Comparison of ENCODE assay signal across 2 cellular contexts in the genomic region with DNA sequence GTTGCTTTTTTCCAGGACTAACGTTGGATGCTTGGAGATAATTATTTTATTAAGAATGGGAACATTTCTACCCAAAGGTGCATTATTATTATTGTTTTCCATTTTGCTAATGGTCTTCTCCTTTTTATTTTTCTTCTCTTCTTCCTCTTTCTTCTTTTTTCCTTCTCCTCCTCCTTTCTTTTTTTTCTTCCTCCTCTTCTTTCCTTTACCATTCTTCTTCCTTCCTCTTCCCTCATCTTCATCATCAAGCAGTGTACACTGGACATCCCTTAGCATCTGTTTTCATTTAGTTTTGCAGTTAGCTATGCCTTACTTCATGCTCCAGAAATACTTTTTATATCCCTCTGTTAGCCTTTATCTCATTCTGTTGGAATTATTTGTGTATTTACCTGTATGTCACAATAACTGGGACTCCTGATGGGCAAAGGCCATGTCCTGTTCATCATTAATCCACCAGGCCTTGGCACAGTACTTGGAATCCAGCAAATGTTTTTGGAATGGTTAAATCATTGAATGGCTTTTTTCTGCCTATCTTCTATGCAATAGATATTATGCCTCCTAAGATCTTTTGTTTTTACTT.
TF ChIP-seq lines count a peak whose summit lies in the region.

No MANE protein-coding gene starts in this region.

TF ChIP-seq in HEK293, 187 proteins besides CTCF, POLR2A, EP300 and RAD21 (continued from another document):
- TF ChIP-seq, protein P1, sequence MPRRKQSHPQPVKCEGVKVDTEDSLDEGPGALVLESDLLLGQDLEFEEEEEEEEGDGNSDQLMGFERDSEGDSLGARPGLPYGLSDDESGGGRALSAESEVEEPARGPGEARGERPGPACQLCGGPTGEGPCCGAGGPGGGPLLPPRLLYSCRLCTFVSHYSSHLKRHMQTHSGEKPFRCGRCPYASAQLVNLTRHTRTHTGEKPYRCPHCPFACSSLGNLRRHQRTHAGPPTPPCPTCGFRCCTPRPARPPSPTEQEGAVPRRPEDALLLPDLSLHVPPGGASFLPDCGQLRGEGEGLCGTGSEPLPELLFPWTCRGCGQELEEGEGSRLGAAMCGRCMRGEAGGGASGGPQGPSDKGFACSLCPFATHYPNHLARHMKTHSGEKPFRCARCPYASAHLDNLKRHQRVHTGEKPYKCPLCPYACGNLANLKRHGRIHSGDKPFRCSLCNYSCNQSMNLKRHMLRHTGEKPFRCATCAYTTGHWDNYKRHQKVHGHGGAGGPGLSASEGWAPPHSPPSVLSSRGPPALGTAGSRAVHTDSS (tag by site-specific recombination; IDR thresholded peaks at IDR 0.05), result peak; percentile 31; the same call in 1 of the 2 replicates
- TF ChIP-seq ZFP37 (tag by site-specific recombination; IDR thresholded peaks at IDR 0.05) (no peak), HOXD13 (CRISPR knock-in tag; IDR thresholded peaks at IDR 0.05; ENCODE audit: borderline replicate concordance) (no peak)

TF ChIP-seq in K562, 482 proteins besides CTCF, POLR2A, EP300 and RAD21 (continued from another document):
- TF ChIP-seq, protein P2, sequence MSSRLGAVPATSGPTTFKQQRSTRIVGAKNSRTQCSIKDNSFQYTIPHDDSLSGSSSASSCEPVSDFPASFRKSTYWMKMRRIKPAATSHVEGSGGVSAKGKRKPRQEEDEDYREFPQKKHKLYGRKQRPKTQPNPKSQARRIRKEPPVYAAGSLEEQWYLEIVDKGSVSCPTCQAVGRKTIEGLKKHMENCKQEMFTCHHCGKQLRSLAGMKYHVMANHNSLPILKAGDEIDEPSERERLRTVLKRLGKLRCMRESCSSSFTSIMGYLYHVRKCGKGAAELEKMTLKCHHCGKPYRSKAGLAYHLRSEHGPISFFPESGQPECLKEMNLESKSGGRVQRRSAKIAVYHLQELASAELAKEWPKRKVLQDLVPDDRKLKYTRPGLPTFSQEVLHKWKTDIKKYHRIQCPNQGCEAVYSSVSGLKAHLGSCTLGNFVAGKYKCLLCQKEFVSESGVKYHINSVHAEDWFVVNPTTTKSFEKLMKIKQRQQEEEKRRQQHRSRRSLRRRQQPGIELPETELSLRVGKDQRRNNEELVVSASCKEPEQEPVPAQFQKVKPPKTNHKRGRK (tag; IDR thresholded peaks at IDR 0.05), result peak; percentile 58
- TF ChIP-seq HINFP (tag; conservative IDR thresholded peaks at IDR 0.05; ENCODE audit: low read depth), result no peak
- TF ChIP-seq, protein P3, sequence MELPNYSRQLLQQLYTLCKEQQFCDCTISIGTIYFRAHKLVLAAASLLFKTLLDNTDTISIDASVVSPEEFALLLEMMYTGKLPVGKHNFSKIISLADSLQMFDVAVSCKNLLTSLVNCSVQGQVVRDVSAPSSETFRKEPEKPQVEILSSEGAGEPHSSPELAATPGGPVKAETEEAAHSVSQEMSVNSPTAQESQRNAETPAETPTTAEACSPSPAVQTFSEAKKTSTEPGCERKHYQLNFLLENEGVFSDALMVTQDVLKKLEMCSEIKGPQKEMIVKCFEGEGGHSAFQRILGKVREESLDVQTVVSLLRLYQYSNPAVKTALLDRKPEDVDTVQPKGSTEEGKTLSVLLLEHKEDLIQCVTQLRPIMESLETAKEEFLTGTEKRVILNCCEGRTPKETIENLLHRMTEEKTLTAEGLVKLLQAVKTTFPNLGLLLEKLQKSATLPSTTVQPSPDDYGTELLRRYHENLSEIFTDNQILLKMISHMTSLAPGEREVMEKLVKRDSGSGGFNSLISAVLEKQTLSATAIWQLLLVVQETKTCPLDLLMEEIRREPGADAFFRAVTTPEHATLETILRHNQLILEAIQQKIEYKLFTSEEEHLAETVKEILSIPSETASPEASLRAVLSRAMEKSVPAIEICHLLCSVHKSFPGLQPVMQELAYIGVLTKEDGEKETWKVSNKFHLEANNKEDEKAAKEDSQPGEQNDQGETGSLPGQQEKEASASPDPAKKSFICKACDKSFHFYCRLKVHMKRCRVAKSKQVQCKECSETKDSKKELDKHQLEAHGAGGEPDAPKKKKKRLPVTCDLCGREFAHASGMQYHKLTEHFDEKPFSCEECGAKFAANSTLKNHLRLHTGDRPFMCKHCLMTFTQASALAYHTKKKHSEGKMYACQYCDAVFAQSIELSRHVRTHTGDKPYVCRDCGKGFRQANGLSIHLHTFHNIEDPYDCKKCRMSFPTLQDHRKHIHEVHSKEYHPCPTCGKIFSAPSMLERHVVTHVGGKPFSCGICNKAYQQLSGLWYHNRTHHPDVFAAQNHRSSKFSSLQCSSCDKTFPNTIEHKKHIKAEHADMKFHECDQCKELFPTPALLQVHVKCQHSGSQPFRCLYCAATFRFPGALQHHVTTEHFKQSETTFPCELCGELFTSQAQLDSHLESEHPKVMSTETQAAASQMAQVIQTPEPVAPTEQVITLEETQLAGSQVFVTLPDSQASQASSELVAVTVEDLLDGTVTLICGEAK (IDR thresholded peaks at IDR 0.05), result no peak
- TF ChIP-seq, protein P3 (CRISPR knock-in tag; IDR thresholded peaks at IDR 0.05), result no peak
